In the genomic region with DNA sequence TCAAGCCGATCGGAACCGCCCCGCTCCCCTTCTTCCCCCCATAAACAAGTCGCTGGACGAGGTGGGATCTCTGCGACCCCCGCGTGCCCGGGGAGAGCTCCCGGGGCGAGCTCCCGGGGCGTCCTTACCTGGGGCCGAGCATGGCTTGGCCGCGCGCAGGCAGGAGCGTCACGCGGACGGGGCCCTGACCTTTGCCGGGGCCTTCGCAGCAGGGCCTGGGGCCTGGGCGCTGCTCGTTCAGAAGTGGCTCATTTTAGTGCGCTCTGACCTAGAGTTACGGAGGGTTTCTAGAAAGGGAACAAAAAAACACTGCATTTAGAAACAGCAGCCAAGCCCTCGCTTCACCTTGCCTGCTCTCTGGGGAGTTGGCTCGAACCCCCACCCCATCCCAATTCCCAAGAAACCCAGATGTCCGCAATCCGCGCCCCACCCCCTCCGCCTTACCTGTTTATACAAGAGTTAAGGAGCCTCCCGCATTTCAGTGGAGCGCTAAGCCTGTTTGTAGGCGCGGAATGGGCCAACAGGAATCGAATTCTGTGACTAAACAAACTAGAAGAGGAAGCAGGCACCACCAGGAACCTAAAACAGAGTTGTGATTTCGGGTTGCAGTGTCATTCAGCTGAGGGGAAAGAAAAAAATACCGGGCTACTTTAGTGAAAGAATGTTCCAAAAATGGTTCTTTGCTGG, we compare ENCODE assay signal across 8 cellular contexts. TPM values are rescaled to one million over a fixed set of nuclear protein-coding genes. Genes with fewer than 3 reads are reported as not detected.
A peak's percentile ranks its signal among the peaks of the same experiment; 100 is the strongest.
DNase-seq lines count a peak whose midpoint lies in the region; ATAC-seq and TF ChIP-seq lines count a peak whose summit lies in the region.

No MANE protein-coding gene starts in this region.

- H3K79me2 ChIP-seq in KMS-11 (ENCODE audit: insufficient read depth, low read depth): peaks cover 54% of the 10 kb centered on the region

- peak overlapping the region; percentile 94 for H3K9ac ChIP-seq in KMS-11
- peak overlapping the region; percentile 84 to 86 for H3K9ac ChIP-seq in colonic mucosa (ENCODE audit: low read depth in 2 of 2, low read length in 2 of 2)

- intact Hi-C loops in colonic mucosa (cut with DNase I): no loop called here
- intact Hi-C loops in aorta (cut with DNase I): no loop called here

- no peaks in the 10 kb centered on the region for H4K20me1 ChIP-seq in KMS-11 (ENCODE audit: insufficient read depth)

- H3K4me3 ChIP-seq in KMS-11 (IDR thresholded peaks at IDR 0.05; ENCODE audit: insufficient read depth, low read depth, low read length) (peak overlapping the region; percentile 78), colonic mucosa (peak overlapping the region; percentile 43), mononuclear cell (ENCODE audit: low read length) (peak overlapping the region; percentile 88), aorta (ENCODE audit: low read length in 2 of 2) (no peak overlapping the region)

- no peaks in the 10 kb centered on the region for H3K36me3 ChIP-seq in KMS-11 (ENCODE audit: insufficient read depth)
- no peaks in the 10 kb centered on the region for H3K36me3 ChIP-seq in colonic mucosa
- no peaks in the 10 kb centered on the region for H3K36me3 ChIP-seq in aorta (ENCODE audit: control insufficient read depth in 1 of 2, insufficient read depth in 2 of 2, low read length in 1 of 2)

- peaks cover 24% of the 10 kb centered on the region for H3K4me1 ChIP-seq in KMS-11 (ENCODE audit: low read depth, poor library complexity, severe bottlenecking)
- H3K4me1 ChIP-seq in colonic mucosa: no peaks in the 10 kb centered on the region
- H3K4me1 ChIP-seq in mononuclear cell (ENCODE audit: insufficient read depth, low read length): peaks cover 44% of the 10 kb centered on the region
- H3K4me1 ChIP-seq in aorta (ENCODE audit: control insufficient read depth in 1 of 2, insufficient read depth in 2 of 2, low read length in 2 of 2): no peaks in the 10 kb centered on the region

- no peak for TF ChIP-seq CTCF in GM13977 (IDR thresholded peaks at IDR 0.05; ENCODE audit: extremely low read depth, insufficient read depth, missing control alignments)
- TF ChIP-seq CTCF in KMS-11 (conservative IDR thresholded peaks at IDR 0.05; ENCODE audit: low read depth, low read length): no peak
- no peak for TF ChIP-seq CTCF in colonic mucosa (IDR thresholded peaks at IDR 0.05)

- H3K27ac ChIP-seq in KMS-11: peak overlapping the region; percentile 97
- peak overlapping the region; percentile 92 for H3K27ac ChIP-seq in colonic mucosa
- no peak overlapping the region for H3K27ac ChIP-seq in aorta (ENCODE audit: low read depth in 1 of 2, low read length in 2 of 2)

- no peaks in the 10 kb centered on the region for H3K9me3 ChIP-seq in colonic mucosa
- no peaks in the 10 kb centered on the region for H3K9me3 ChIP-seq in mononuclear cell (ENCODE audit: low read depth, low read length)
- peaks cover 2% of the 10 kb centered on the region for H3K9me3 ChIP-seq in aorta (ENCODE audit: control insufficient read depth, low read length)

- 54 to 56% methylated on average over 41 of the region's 41 CpGs for WGBS in aorta, 2 donors

- DNase-seq in GM13977 (ENCODE audit: low spot score) (peak; percentile 77), colonic mucosa (peak; percentile 93), aorta (peak in 1 of 2 donors; percentile 70), cerebellar nuclear complex (lab: John Stamatoyannopoulos, UW) (no peak), NCI-H187 treated with DMSO at 0.1 percent for 48 hours (lab: John Stamatoyannopoulos, UW) (no peak)

- H3K27me3 ChIP-seq in KMS-11 (ENCODE audit: insufficient read depth, low read depth) (no peaks in the 10 kb centered on the region), colonic mucosa (no peaks in the 10 kb centered on the region), mononuclear cell (ENCODE audit: insufficient read depth, low read length) (peaks cover 5% of the 10 kb centered on the region), aorta (ENCODE audit: control insufficient read depth in 1 of 2, insufficient read depth in 2 of 2, low read length in 1 of 2) (no peaks in the 10 kb centered on the region)

- in situ Hi-C loops in GM13977 (cut with MboI; ENCODE audit: low pct_unique_long_range_greater_than_20kb, low sequenced_read_pairs, unreplicated experiment): no loop called here

- peak overlapping the region; percentile 86 for H3K4me2 ChIP-seq in KMS-11

- ATAC-seq in GM21717 (IDR thresholded peaks at IDR 0.05; ENCODE audit: unreplicated experiment): peak; percentile 51
- peak; percentile 61 for ATAC-seq in aorta (ENCODE audit: low FRiP score)

- H2AFZ ChIP-seq in KMS-11 (ENCODE audit: low read depth): peak overlapping the region; percentile 64

RNA-seq across cellular contexts. Expression of a gene that starts 0.8 kb away (rescaled TPM):
- total RNA-seq in colonic mucosa (100 to 1,000 TPM; 279 to 281 TPM), mononuclear cell (59.3 TPM), aorta (10 to 100 TPM; 20.7 to 33.5 TPM)
- 10 to 100 TPM in 1 of 2 donors, 1 to 10 TPM in 1; 1.8 to 25.4 TPM for polyA plus RNA-seq in aorta

Comparison
In these comparisons a context has a peak if more than half of its experiments do, and no peak if none do; other contexts are left out.
1. DNase-seq: peak in GM13977 (single experiment) and colonic mucosa (single experiment); none in cerebellar nuclear complex (0 of 2) and NCI-H187 treated with DMSO at 0.1 percent for 48 hours (single experiment).
2. H3K27ac ChIP-seq: peak in KMS-11 (single experiment) and colonic mucosa (single experiment); none in aorta (0 of 2).
3. H3K4me3 ChIP-seq: peak in KMS-11 (single experiment), colonic mucosa (single experiment) and mononuclear cell (single experiment); none in aorta (0 of 2).